ENCODE assay signal across 1 cellular context in the genomic region with DNA sequence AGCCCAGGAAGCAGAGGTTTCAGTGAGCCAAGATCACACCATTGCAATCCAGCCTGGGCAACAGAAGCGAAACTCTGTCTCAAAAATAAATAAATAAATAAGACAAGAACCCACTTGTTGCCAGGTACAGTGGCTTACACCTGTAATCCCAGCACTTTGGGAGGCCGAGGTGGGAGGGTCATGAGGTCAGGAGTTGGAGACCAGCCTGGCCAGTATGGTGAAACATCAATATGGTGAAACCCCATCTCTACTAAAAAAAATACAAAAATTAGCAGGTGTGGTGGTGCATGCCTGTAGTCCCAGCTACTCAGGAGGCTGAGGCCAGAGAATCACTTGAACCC.
TF ChIP-seq lines count a peak whose summit lies in the region.
"Not testable (repeated sequence)": the region's sequence is repeated elsewhere in the genome, so short reads cannot be mapped to it uniquely, and the experiment has no call there.

No MANE protein-coding gene starts in this region.

TF ChIP-seq in HepG2, 621 proteins besides CTCF, POLR2A, EP300 and RAD21:
- TF ChIP-seq ZNF747 (CRISPR knock-in tag; IDR thresholded peaks at IDR 0.05; ENCODE audit: borderline replicate concordance) (0 out of 2 replicates have a peak, but pooled peaks have one; percentile 11), ZNF318 (CRISPR knock-in tag; IDR thresholded peaks at IDR 0.05) (0 out of 2 replicates have a peak, but pooled peaks have one; percentile 73), TARDBP (CRISPR knock-in tag; IDR thresholded peaks at IDR 0.05) (peak; percentile 16; the same call in 1 of the 2 replicates), SOX6 (CRISPR knock-in tag; IDR thresholded peaks at IDR 0.05) (0 out of 2 replicates have a peak, but pooled peaks have one; percentile 6), KMT2B (CRISPR knock-in tag; IDR thresholded peaks at IDR 0.05) (0 out of 2 replicates have a peak, but pooled peaks have one; percentile 7), ZNF333 (CRISPR knock-in tag; IDR thresholded peaks at IDR 0.05; ENCODE audit: borderline replicate concordance) (0 out of 2 replicates have a peak, but pooled peaks have one; percentile 16)
- not testable (repeated sequence) for TF ChIP-seq SOX6 (IDR thresholded peaks at IDR 0.05)
TF ChIP-seq in HepG2: peak in this region for 6; not testable (repeated sequence) for 615.
